Comparison of ENCODE assay signal across 27 cellular contexts in genomic region chr1:22874785-22875184, GRCh38.
DNase-seq lines count a peak whose midpoint lies in the region; ATAC-seq, FAIRE-seq and TF ChIP-seq lines count a peak whose summit lies in the region.
"Had no signal": no experiment of that assay in that cellular context is flagged by ENCODE, and none has a peak within 500 bp of the region (broad histone marks: within the 10 kb centered on the region; RNA-seq: fewer than 3 reads in every experiment).

No MANE protein-coding gene starts in this region.

- in situ Hi-C loops in K562 (cut with MboI) = no loop called here

- no peak overlapping the region for H2AFZ ChIP-seq in K562 (ENCODE audit: low read depth, low read length)

- H3K4me3 Mint-ChIP-seq in nephron = no peak overlapping the region
- no peak overlapping the region for H3K4me3 Mint-ChIP-seq in nephron progenitor cell
- no peak overlapping the region for H3K4me3 Mint-ChIP-seq in activated naive CD8-positive, alpha-beta T cell treated with anti-CD3 and anti-CD28 coated beads for 36 hours
- H3K4me3 Mint-ChIP-seq: B cell; CD14-positive monocyte; CD4-positive, alpha-beta memory T cell; CD4-positive, CD25-positive, alpha-beta regulatory T cell; CD8-positive, alpha-beta memory T cell had no signal

- TF ChIP-seq CTCF in HEK293 (tag by site-specific recombination; IDR thresholded peaks at IDR 0.05) (no peak), K562 (IDR thresholded peaks at IDR 0.05 in 2 of 3, conservative IDR thresholded peaks at IDR 0.05 in 1 of 3; ENCODE audit: insufficient read depth in 2 of 3, low read depth in 1 of 3, low read length in 3 of 3) (no peak), nephron (IDR thresholded peaks at IDR 0.05; ENCODE audit: unreplicated experiment in 3 of 3) (no peak), nephron progenitor cell (IDR thresholded peaks at IDR 0.05) (no peak)

- H3K79me2 ChIP-seq in K562 (ENCODE audit: control insufficient read depth, insufficient read depth, low read length) = no peaks in the 10 kb centered on the region

- H3K27ac Mint-ChIP-seq in nephron (peak overlapping the region in 2 of 3 experiments; percentile 24 to 59), nephron progenitor cell (no peak overlapping the region)
- no peak overlapping the region for H3K27ac Mint-ChIP-seq in activated naive CD8-positive, alpha-beta T cell treated with anti-CD3 and anti-CD28 coated beads for 36 hours
- H3K27ac Mint-ChIP-seq: B cell; CD14-positive monocyte; CD4-positive, alpha-beta memory T cell; CD4-positive, CD25-positive, alpha-beta regulatory T cell; CD8-positive, alpha-beta memory T cell had no signal

- TF ChIP-seq POLR2A in K562 (conservative IDR thresholded peaks at IDR 0.05) = no peak

- H3K4me1 Mint-ChIP-seq in nephron (peaks cover 54% of the 10 kb centered on the region), nephron progenitor cell (peaks cover 56% of the 10 kb centered on the region)
- no peaks in the 10 kb centered on the region for H3K4me1 Mint-ChIP-seq in activated naive CD8-positive, alpha-beta T cell treated with anti-CD3 and anti-CD28 coated beads for 36 hours
- H3K4me1 Mint-ChIP-seq: B cell; CD14-positive monocyte; CD4-positive, alpha-beta memory T cell; CD4-positive, CD25-positive, alpha-beta regulatory T cell; CD8-positive, alpha-beta memory T cell had no signal

- peaks cover 51 to 99% of the 10 kb centered on the region in 2 experiments for H3K27me3 ChIP-seq in K562 (ENCODE audit: control insufficient read depth in 2 of 2, insufficient read depth in 2 of 2, low read length in 2 of 2)
- H3K27me3 ChIP-seq: BLaER1 had no signal

- no peaks in the 10 kb centered on the region for H3K36me3 ChIP-seq in HEK293 (ENCODE audit: control insufficient read depth in 2 of 2, insufficient read depth in 1 of 2, low read length in 2 of 2)
- no peaks in the 10 kb centered on the region for H3K36me3 ChIP-seq in K562 (ENCODE audit: control insufficient read depth, insufficient read depth, low read length)
- H3K36me3 ChIP-seq: BLaER1 had no signal

- no peak for TF ChIP-seq EP300 in K562 (IDR thresholded peaks at IDR 0.05; ENCODE audit: low read length)

- H3K4me3 ChIP-seq in HEK293 (ENCODE audit: low read depth, low read length) (no peak overlapping the region), K562 (no peak overlapping the region)
- H3K4me3 ChIP-seq: A549, BLaER1, GM12878 had no signal

- H4K20me1 ChIP-seq in K562 (replicated peaks; ENCODE audit: control insufficient read depth, insufficient read depth, low read length) = peaks cover 20% of the 10 kb centered on the region; the same call in 1 of the 2 replicates
- H4K20me1 ChIP-seq: BLaER1 had no signal

- H3K9me3 Mint-ChIP-seq in nephron (no peaks in the 10 kb centered on the region), nephron progenitor cell (no peaks in the 10 kb centered on the region)
- H3K9me3 Mint-ChIP-seq in activated naive CD8-positive, alpha-beta T cell treated with anti-CD3 and anti-CD28 coated beads for 36 hours = no peaks in the 10 kb centered on the region
- H3K9me3 Mint-ChIP-seq: CD14-positive monocyte; CD4-positive, alpha-beta memory T cell; CD4-positive, CD25-positive, alpha-beta regulatory T cell; CD8-positive, alpha-beta memory T cell had no signal

- H3K9ac ChIP-seq in K562 (ENCODE audit: insufficient read depth in 1 of 2, low read depth in 2 of 2, low read length in 2 of 2) = no peak overlapping the region
- H3K9ac ChIP-seq: BLaER1 had no signal

- no peak for TF ChIP-seq RAD21 in K562 (CRISPR knock-in tag; conservative IDR thresholded peaks at IDR 0.05 in 1 of 2, IDR thresholded peaks at IDR 0.05 in 1 of 2)

- peaks cover 8% of the 10 kb centered on the region for H3K36me3 Mint-ChIP-seq in nephron (ENCODE audit: low read depth)
- peaks cover 11% of the 10 kb centered on the region for H3K36me3 Mint-ChIP-seq in nephron progenitor cell (ENCODE audit: low read depth)
- no peaks in the 10 kb centered on the region for H3K36me3 Mint-ChIP-seq in activated naive CD8-positive, alpha-beta T cell treated with anti-CD3 and anti-CD28 coated beads for 36 hours
- H3K36me3 Mint-ChIP-seq: CD14-positive monocyte; CD4-positive, alpha-beta memory T cell; CD4-positive, CD25-positive, alpha-beta regulatory T cell; CD8-positive, alpha-beta memory T cell had no signal

- H3K9me3 ChIP-seq in HEK293 (ENCODE audit: control insufficient read depth, insufficient read depth, low read depth, low read length) (no peaks in the 10 kb centered on the region), K562 (replicated peaks; ENCODE audit: control insufficient read depth, insufficient read depth, low read depth, low read length) (no peaks in the 10 kb centered on the region)
- H3K9me3 ChIP-seq: A549, BLaER1 had no signal

- H3K27me3 Mint-ChIP-seq in nephron (ENCODE audit: low read depth) (peaks cover 22% of the 10 kb centered on the region), nephron progenitor cell (ENCODE audit: low read depth, poor library complexity) (peaks cover 44% of the 10 kb centered on the region)
- no peaks in the 10 kb centered on the region for H3K27me3 Mint-ChIP-seq in activated naive CD8-positive, alpha-beta T cell treated with anti-CD3 and anti-CD28 coated beads for 36 hours
- H3K27me3 Mint-ChIP-seq: CD4-positive, CD25-positive, alpha-beta regulatory T cell had no signal

- no peak overlapping the region for H3K4me2 ChIP-seq in K562 (ENCODE audit: insufficient read depth, low read length)
- H3K4me2 ChIP-seq: A549, BLaER1 had no signal

- POLR2A ChIA-PET in HEK293 (lab: Yijun Ruan, JAX) (no interaction called here), K562 (lab: Yijun Ruan, JAX) (no interaction called here)

- no peaks in the 10 kb centered on the region for H3K9me1 ChIP-seq in K562 (ENCODE audit: control insufficient read depth, insufficient read depth, low read length)

- no peak for ATAC-seq in K562
- ATAC-seq: A549, GM12878 had no signal

- no peaks in the 10 kb centered on the region for H3K4me1 ChIP-seq in HEK293 (ENCODE audit: control insufficient read depth, insufficient read depth, low read length)
- 0 out of 5 replicates have a peak, but pooled peaks cover 0 to 4% of the 10 kb centered on the region in 2 experiments for H3K4me1 ChIP-seq in K562 (replicated peaks in 1 of 2; ENCODE audit: control insufficient read depth in 2 of 2, insufficient read depth in 2 of 2, low read length in 2 of 2)
- H3K4me1 ChIP-seq: A549 had no signal

- H3K27ac ChIP-seq in HEK293 (ENCODE audit: extremely low read depth, low read depth, low read length) (no peak overlapping the region), K562 (ENCODE audit: extremely low read depth, low read depth, low read length) (no peak overlapping the region)
- H3K27ac ChIP-seq: 22Rv1, A549, BLaER1 had no signal

- DNase-seq in K562 (ENCODE audit: extremely low read depth in 1 of 4, low spot score in 3 of 4) (no peak), nephron progenitor cell (no peak), epidermal melanocyte (ENCODE audit: insufficient read length, low spot score) (no peak)
- DNase-seq in activated naive CD8-positive, alpha-beta T cell treated with anti-CD3 and anti-CD28 coated beads for 36 hours = no peak
- DNase-seq: AML-193; C1 segment of cervical spinal cord; CD4-positive, alpha-beta memory T cell; CD4-positive, CD25-positive, alpha-beta regulatory T cell; CD8-positive, alpha-beta memory T cell; COR-L47; DMS 273 treated with DMSO at 0.1 percent for 48 hours; DMS153; DMS53; DMS79; DND-41; EL; GDM1 had no signal

- CTCF ChIA-PET in HEK293 (lab: Yijun Ruan, JAX) = interaction anchor here (0.7 to 1.2 kb wide), 2 partner anchors 39 to 117 kb away, joined by 3 to 4 read pairs; no protein-coding TSS in a partner anchor
- CTCF ChIA-PET in K562 (lab: Yijun Ruan, JAX; ENCODE audit: low intra/inter-chr PET ratio) = no interaction called here

- 2% methylated on average over 8 of the region's 8 CpGs for WGBS in K562 (ENCODE audit: insufficient coverage, low coverage, missing lambda C conversion rate)

- BruUV-seq in K562 (replicated peaks; lab: Mats Ljungman, UMichigan) = no TSS peak

- FAIRE-seq in K562 (lab: Jason Lieb, UNC) = no peak
- FAIRE-seq: A549, GM12878, GM12892, GM18507 had no signal

- intact Hi-C loops in K562 (cut with micrococcal nuclease) = no loop called here

TF ChIP-seq in HEK293, 187 proteins besides CTCF, POLR2A, EP300 and RAD21:
- TF ChIP-seq, protein P1, sequence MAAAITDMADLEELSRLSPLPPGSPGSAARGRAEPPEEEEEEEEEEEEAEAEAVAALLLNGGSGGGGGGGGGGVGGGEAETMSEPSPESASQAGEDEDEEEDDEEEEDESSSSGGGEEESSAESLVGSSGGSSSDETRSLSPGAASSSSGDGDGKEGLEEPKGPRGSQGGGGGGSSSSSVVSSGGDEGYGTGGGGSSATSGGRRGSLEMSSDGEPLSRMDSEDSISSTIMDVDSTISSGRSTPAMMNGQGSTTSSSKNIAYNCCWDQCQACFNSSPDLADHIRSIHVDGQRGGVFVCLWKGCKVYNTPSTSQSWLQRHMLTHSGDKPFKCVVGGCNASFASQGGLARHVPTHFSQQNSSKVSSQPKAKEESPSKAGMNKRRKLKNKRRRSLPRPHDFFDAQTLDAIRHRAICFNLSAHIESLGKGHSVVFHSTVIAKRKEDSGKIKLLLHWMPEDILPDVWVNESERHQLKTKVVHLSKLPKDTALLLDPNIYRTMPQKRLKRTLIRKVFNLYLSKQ (tag by site-specific recombination; IDR thresholded peaks at IDR 0.05; ENCODE audit: borderline replicate concordance) = no peak
- peak; percentile 96 for TF ChIP-seq ZNF239 (tag by site-specific recombination; IDR thresholded peaks at IDR 0.05)

TF ChIP-seq in K562, 482 proteins besides CTCF, POLR2A, EP300 and RAD21 (continues in another document):
- TF ChIP-seq ZNF239 (CRISPR knock-in tag; IDR thresholded peaks at IDR 0.05) = peak; percentile 93

Comparison
In these comparisons a context has a peak if more than half of its experiments do, and no peak if none do; other contexts are left out.
1. H3K27ac Mint-ChIP-seq: peak in nephron (2 of 3); none in nephron progenitor cell (single experiment) and activated naive CD8-positive, alpha-beta T cell treated with anti-CD3 and anti-CD28 coated beads for 36 hours (single experiment).
2. Of the 44 proteins assayed by ChIP-seq in both K562 and HEK293: peak only in K562: none; only in HEK293: none; in both: ZNF239; in neither: 43.